In the genomic region with DNA sequence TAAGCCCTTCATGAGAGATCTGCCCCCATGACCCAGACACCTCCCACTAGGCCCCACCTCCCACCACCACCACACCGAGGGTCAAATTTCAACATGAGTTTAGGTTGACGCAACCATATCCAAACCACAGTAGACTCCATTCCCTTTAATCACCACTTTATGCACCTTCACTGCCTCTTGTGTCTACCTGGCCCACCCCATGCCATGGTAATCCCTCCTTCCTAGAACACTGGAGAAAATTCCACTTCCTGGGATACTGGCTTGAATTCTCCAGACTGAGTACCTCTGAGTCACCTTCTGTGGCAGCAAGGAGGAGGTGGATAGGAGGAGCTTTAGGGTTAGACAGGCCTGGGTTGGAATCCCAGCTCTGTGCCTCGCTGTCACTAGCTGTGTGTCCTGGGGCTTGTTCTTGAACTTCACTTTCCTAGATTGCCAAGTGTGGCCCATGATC, we compare ENCODE assay signal across 16 cellular contexts. TPM values are rescaled to one million over a fixed set of nuclear protein-coding genes. Genes with fewer than 3 reads are reported as not detected.
A peak's percentile ranks its signal among the peaks of the same experiment; 100 is the strongest.
DNase-seq lines count a peak whose midpoint lies in the region; ATAC-seq, FAIRE-seq and TF ChIP-seq lines count a peak whose summit lies in the region.
"Had no signal": no experiment of that assay in that cellular context is flagged by ENCODE, and none has a peak within 500 bp of the region (broad histone marks: within the 10 kb centered on the region; RNA-seq: fewer than 3 reads in every experiment).

No MANE protein-coding gene starts in this region.

- no peak for FAIRE-seq in H1 (lab: Jason Lieb, UNC)

- H4K20me1 ChIP-seq in H1 (replicated peaks in 1 of 2; ENCODE audit: control insufficient read depth in 1 of 2, insufficient read depth in 2 of 2, low read length in 2 of 2), result no peaks in the 10 kb centered on the region

- peaks cover 3% of the 10 kb centered on the region for H3K27me3 Mint-ChIP-seq in nephron progenitor cell (ENCODE audit: low read depth, poor library complexity)

- no peak overlapping the region for H2AK5ac ChIP-seq in H1 (ENCODE audit: low read depth, low read length)

- no peak overlapping the region for H3K4me3 ChIP-seq in H1 (ENCODE audit: extremely low read depth in 1 of 4, insufficient read depth in 2 of 4, low read depth in 3 of 4, low read length in 4 of 4)
- H3K4me3 ChIP-seq in prostate gland, result no peak overlapping the region
- H3K4me3 ChIP-seq: cardiac muscle cell, sigmoid colon, stomach had no signal

- H3K9me3 Mint-ChIP-seq in nephron progenitor cell, result peaks cover 8% of the 10 kb centered on the region
- no peaks in the 10 kb centered on the region for H3K9me3 Mint-ChIP-seq in activated naive CD4-positive, alpha-beta T cell treated with anti-CD3 and anti-CD28 coated beads, Interleukin-2, amount 50 U/mL, for 72 hours
- H3K9me3 Mint-ChIP-seq: activated CD4-positive, alpha-beta memory T cell treated with anti-CD3 and anti-CD28 coated beads, Interleukin-2, amount 10 ng/mL, durations not matched to agents 7 days and 5 days had no signal

- no peaks in the 10 kb centered on the region; a peak in 1 of 7 replicates for H3K27me3 ChIP-seq in H1 (replicated peaks in 1 of 4; ENCODE audit: control insufficient read depth in 3 of 4, extremely low read depth in 1 of 4, insufficient read depth in 3 of 4, low read length in 3 of 4)
- H3K27me3 ChIP-seq in prostate gland (replicated peaks; ENCODE audit: insufficient read depth), result no peaks in the 10 kb centered on the region
- H3K27me3 ChIP-seq: cardiac muscle cell, sigmoid colon, stomach had no signal

- no peaks in the 10 kb centered on the region for H3K79me2 ChIP-seq in H1 (ENCODE audit: control insufficient read depth in 1 of 2, insufficient read depth in 2 of 2, low read length in 2 of 2)

- H2BK120ac ChIP-seq in H1 (replicated peaks; ENCODE audit: low read depth, low read length), result no peak overlapping the region

- peaks cover 9% of the 10 kb centered on the region for H3K36me3 Mint-ChIP-seq in nephron progenitor cell (ENCODE audit: low read depth)
- no peaks in the 10 kb centered on the region for H3K36me3 Mint-ChIP-seq in activated naive CD4-positive, alpha-beta T cell treated with anti-CD3 and anti-CD28 coated beads, Interleukin-2, amount 50 U/mL, for 72 hours

- no peaks in the 10 kb centered on the region for H3K9me3 ChIP-seq in H1 (ENCODE audit: insufficient read depth in 2 of 2, low read depth in 1 of 2, low read length in 1 of 2)
- no peaks in the 10 kb centered on the region for H3K9me3 ChIP-seq in prostate gland
- H3K9me3 ChIP-seq: sigmoid colon, stomach had no signal

- H3K79me1 ChIP-seq in H1 (ENCODE audit: low read depth, low read length), result no peaks in the 10 kb centered on the region

- H2BK12ac ChIP-seq in H1 (ENCODE audit: low read depth, low read length), result no peak overlapping the region; the same call in 1 of the 2 replicates

- no peak overlapping the region for H3K14ac ChIP-seq in H1 (ENCODE audit: insufficient read length)

- TF ChIP-seq CTCF in H1 (IDR thresholded peaks at IDR 0.05; ENCODE audit: control extremely low read depth in 1 of 3, insufficient read depth in 1 of 3, low read depth in 1 of 3, low read length in 3 of 3), result no peak
- TF ChIP-seq CTCF in nephron progenitor cell (IDR thresholded peaks at IDR 0.05), result no peak
- no peak for TF ChIP-seq CTCF in prostate gland (IDR thresholded peaks at IDR 0.05)

- 91% methylated on average over 3 of the region's 3 CpGs; no CpG with 5 or more reads in 1 of the 2 experiments for WGBS in H1 (ENCODE audit: extremely low coverage in 1 of 2, insufficient coverage in 1 of 2, insufficient read length in 1 of 2, insufficient replicate concordance in 2 of 2, low coverage in 1 of 2, low lambda C conversion rate in 2 of 2, missing lambda C conversion rate in 1 of 2), 2 experiments
- WGBS in prostate gland, result 79% methylated on average over 3 of the region's 3 CpGs

- H3K4me3 Mint-ChIP-seq in nephron progenitor cell, result peak overlapping the region; percentile 22
- H3K4me3 Mint-ChIP-seq: activated CD4-positive, alpha-beta memory T cell treated with anti-CD3 and anti-CD28 coated beads, Interleukin-2, amount 10 ng/mL, durations not matched to agents 7 days and 5 days had no signal

- CTCF ChIA-PET in H1 (lab: Charles Lee; ENCODE audit: partially characterized antibody), result interaction anchor here (1.0 to 16.3 kb wide), 17 partner anchors 11 to 217 kb away, joined by 3 to 719 read pairs (median 6); no protein-coding TSS in a partner anchor

- H3K18ac ChIP-seq in H1 (ENCODE audit: extremely low read depth, low read length), result no peak overlapping the region

- peak overlapping the region; percentile 80 for H2BK20ac ChIP-seq in H1 (ENCODE audit: low read length)

- no peak for TF ChIP-seq RAD21 in H1 (IDR thresholded peaks at IDR 0.05 in 1 of 2, conservative IDR thresholded peaks at IDR 0.05 in 1 of 2; ENCODE audit: low read depth in 2 of 2, low read length in 2 of 2)

- no peak overlapping the region for H3K4ac ChIP-seq in H1 (replicated peaks; ENCODE audit: insufficient read length, low read depth, low read length)

- no peak overlapping the region for H4K91ac ChIP-seq in H1 (replicated peaks; ENCODE audit: insufficient read length, low read length)

- H2BK15ac ChIP-seq in H1 (ENCODE audit: low read length), result no peak overlapping the region

- H3K36me3 ChIP-seq in H1 (ENCODE audit: control insufficient read depth in 2 of 4, insufficient read depth in 4 of 4, low read length in 3 of 4) (no peaks in the 10 kb centered on the region), prostate gland (no peaks in the 10 kb centered on the region)
- H3K36me3 ChIP-seq: cardiac muscle cell, sigmoid colon, stomach had no signal

- H3K56ac ChIP-seq in H1 (replicated peaks; ENCODE audit: insufficient read length, low read depth, low read length), result no peak overlapping the region

- intact Hi-C loops in prostate gland (cut with DNase I), result no loop called here

- TF ChIP-seq EP300 in H1 (IDR thresholded peaks at IDR 0.05; ENCODE audit: borderline replicate concordance in 1 of 2, low read depth in 2 of 2, low read length in 2 of 2), result no peak

- no peak overlapping the region for H3K27ac ChIP-seq in H1 (ENCODE audit: low read depth, low read length)
- no peak overlapping the region for H3K27ac ChIP-seq in prostate gland
- H3K27ac ChIP-seq: cardiac muscle cell, sigmoid colon had no signal

- H3K9ac ChIP-seq in H1 (replicated peaks in 1 of 4; ENCODE audit: extremely low read depth in 1 of 4, low read depth in 3 of 4, low read length in 3 of 4), result no peak overlapping the region

- H3K27ac Mint-ChIP-seq in nephron progenitor cell, result peak overlapping the region; percentile 91
- H3K27ac Mint-ChIP-seq in activated naive CD4-positive, alpha-beta T cell treated with anti-CD3 and anti-CD28 coated beads, Interleukin-2, amount 50 U/mL, for 72 hours, result no peak overlapping the region
- H3K27ac Mint-ChIP-seq: activated CD4-positive, alpha-beta memory T cell treated with anti-CD3 and anti-CD28 coated beads, Interleukin-2, amount 10 ng/mL, durations not matched to agents 7 days and 5 days had no signal

- peak overlapping the region; percentile 57; the same call in 1 of the 2 replicates for H2BK5ac ChIP-seq in H1 (ENCODE audit: low read depth, low read length)

- H3K4me1 Mint-ChIP-seq in nephron progenitor cell, result peaks cover 76% of the 10 kb centered on the region
- H3K4me1 Mint-ChIP-seq: activated CD4-positive, alpha-beta memory T cell treated with anti-CD3 and anti-CD28 coated beads, Interleukin-2, amount 10 ng/mL, durations not matched to agents 7 days and 5 days had no signal

- peak overlapping the region; percentile 42; the same call in 1 of the 2 replicates for H2AFZ ChIP-seq in H1 (ENCODE audit: low read length)

- POLR2A ChIA-PET in H1 (lab: Charles Lee; ENCODE audit: partially characterized antibody), result interaction anchor here (1.0 kb wide), 2 partner anchors 57 to 146 kb away, joined by 3 read pairs; no protein-coding TSS in a partner anchor

- no peak overlapping the region for H3K4me2 ChIP-seq in H1 (ENCODE audit: insufficient read depth in 1 of 2, low read depth in 2 of 2, low read length in 2 of 2)

- H3K23ac ChIP-seq in H1 (ENCODE audit: insufficient read length), result no peak overlapping the region

- TF ChIP-seq POLR2A in H1 (IDR thresholded peaks at IDR 0.05; ENCODE audit: control extremely low read depth in 1 of 2, low read depth in 2 of 2, low read length in 2 of 2) (no peak), prostate gland (IDR thresholded peaks at IDR 0.05) (no peak)

- ATAC-seq in activated naive CD4-positive, alpha-beta T cell treated with anti-CD3 and anti-CD28 coated beads, Interleukin-2, amount 50 U/mL, for 72 hours, result no peak

- DNase-seq in HCEC 1CT, result peak; percentile 21
- peak; percentile 37 for DNase-seq in NCI-H2107 (lab: John Stamatoyannopoulos, UW)
- no peak for DNase-seq in H1 (ENCODE audit: low read depth in 1 of 2, low spot score in 2 of 2)
- DNase-seq in nephron progenitor cell, result no peak
- DNase-seq in AML-193 (lab: John Stamatoyannopoulos, UW), result no peak
- no peak for DNase-seq in prostate gland (ENCODE audit: low spot score)
- DNase-seq in NCI-H1694 treated with DMSO at 0.1 percent for 48 hours (lab: John Stamatoyannopoulos, UW), result no peak
- DNase-seq in activated naive CD4-positive, alpha-beta T cell treated with anti-CD3 and anti-CD28 coated beads, Interleukin-2, amount 50 U/mL, for 72 hours (ENCODE audit: low spot score in 2 of 2), result no peak
- DNase-seq: activated CD4-positive, alpha-beta memory T cell treated with anti-CD3 and anti-CD28 coated beads, Interleukin-2, amount 10 ng/mL, durations not matched to agents 7 days and 5 days; activated effector memory CD4-positive, alpha-beta T cell treated with anti-CD3 and anti-CD28 coated beads, Interleukin-2, amount 50 U/mL, for 16 hours; DND-41; KBM-7; RPMI8226; sigmoid colon; stomach had no signal

- H4K5ac ChIP-seq in H1 (ENCODE audit: insufficient read length, low read depth, low read length), result peak overlapping the region; percentile 28

- H3K4me1 ChIP-seq in H1 (replicated peaks in 1 of 4; ENCODE audit: control insufficient read depth in 3 of 4, insufficient read depth in 4 of 4, low read length in 3 of 4) (peaks cover 7 to 15% (median 12%) of the 10 kb centered on the region in 4 experiments), prostate gland (replicated peaks) (peaks cover 3% of the 10 kb centered on the region)

- no peak overlapping the region for H4K8ac ChIP-seq in H1 (ENCODE audit: extremely low read depth, insufficient read depth, low read length)

- no peaks in the 10 kb centered on the region for H3K23me2 ChIP-seq in H1 (ENCODE audit: low read depth, low read length)

RNA-seq across cellular contexts. Expression of a gene that starts 26.1 kb away (rescaled TPM):
- 31.7 and 32.7 TPM in 2 replicates for total RNA-seq in H1 (2021; fragmentation: NEBNext Ultra II Directional; extraction: Animal tissue kit (Norgen Biotek cat#: 25700))
- 13.3 and 13.9 TPM in 2 replicates for polyA plus RNA-seq in H1 (2011; rRNA removed)
- polyA plus RNA-seq in H1 (2011; cell fraction: cytosol; rRNA removed), result 19.8 TPM
- polyA plus RNA-seq in H1 (2011; cell fraction: nucleus; rRNA removed), result 14.3 TPM
- 12.0 to 17.1 TPM (median 16.7 TPM) in 4 replicates for polyA plus RNA-seq in H1 (2012, experiment 1 of 2)
- 2.0 TPM for polyA plus RNA-seq in H1 (2012, experiment 2 of 2)
- 15.9 TPM for polyA plus RNA-seq in H1 (2013, experiment 1 of 2)
- polyA plus RNA-seq in H1 (2013, experiment 2 of 2), result 15.4 TPM
- polyA minus RNA-seq in H1 (2011; rRNA and poly(A)+ RNA removed), result 41.1 and 42.1 TPM in 2 replicates
- 17.5 TPM for polyA minus RNA-seq in H1 (2011; cell fraction: cytosol; rRNA and poly(A)+ RNA removed)
- 15.8 TPM for polyA minus RNA-seq in H1 (2011; cell fraction: nucleus; rRNA and poly(A)+ RNA removed)
- 10 to 100 TPM; 45.1 to 63.3 TPM for total RNA-seq in prostate gland
- total RNA-seq in activated naive CD4-positive, alpha-beta T cell treated with anti-CD3 and anti-CD28 coated beads, Interleukin-2, amount 50 U/mL, for 72 hours, result 1 to 10 TPM; 5.4 to 9.6 TPM

RNA-seq across cellular contexts. Expression of a gene that starts 43.5 kb away (rescaled TPM):
- 57.0 and 59.6 TPM in 2 replicates for total RNA-seq in H1 (2021; fragmentation: NEBNext Ultra II Directional; extraction: Animal tissue kit (Norgen Biotek cat#: 25700))
- polyA plus RNA-seq in H1 (2011; rRNA removed), result 18.8 and 32.1 TPM in 2 replicates
- 22.0 TPM for polyA plus RNA-seq in H1 (2011; cell fraction: cytosol; rRNA removed)
- 27.5 TPM for polyA plus RNA-seq in H1 (2011; cell fraction: nucleus; rRNA removed)
- 36.5 to 43.3 TPM (median 39.3 TPM) in 4 replicates for polyA plus RNA-seq in H1 (2012, experiment 1 of 2)
- 26.8 TPM for polyA plus RNA-seq in H1 (2012, experiment 2 of 2)
- polyA plus RNA-seq in H1 (2013, experiment 1 of 2), result 21.9 TPM
- 22.6 TPM for polyA plus RNA-seq in H1 (2013, experiment 2 of 2)
- polyA minus RNA-seq in H1 (2011; rRNA and poly(A)+ RNA removed), result 7.7 and 12.6 TPM in 2 replicates
- 47.4 TPM for polyA minus RNA-seq in H1 (2011; cell fraction: cytosol; rRNA and poly(A)+ RNA removed)
- polyA minus RNA-seq in H1 (2011; cell fraction: nucleus; rRNA and poly(A)+ RNA removed), result 25.9 TPM
- total RNA-seq in prostate gland, result 100 to 1,000 TPM; 113 to 141 TPM
- 10 to 100 TPM; 26.6 to 85.4 TPM for total RNA-seq in activated naive CD4-positive, alpha-beta T cell treated with anti-CD3 and anti-CD28 coated beads, Interleukin-2, amount 50 U/mL, for 72 hours

Comparison
In these comparisons a context has a peak if more than half of its experiments do, and no peak if none do; other contexts are left out.
1. DNase-seq: peak in HCEC 1CT (single experiment) and NCI-H2107 (single experiment); none in H1 (0 of 2), nephron progenitor cell (single experiment), AML-193 (0 of 2), prostate gland (single experiment), NCI-H1694 treated with DMSO at 0.1 percent for 48 hours (single experiment) and activated naive CD4-positive, alpha-beta T cell treated with anti-CD3 and anti-CD28 coated beads, Interleukin-2, amount 50 U/mL, for 72 hours (0 of 2).